1 cellular context compared by ENCODE assay signal in genomic region chr6:4041480-4041879, GRCh38.
TF ChIP-seq lines count a peak whose summit lies in the region.

No MANE protein-coding gene starts in this region.

TF ChIP-seq in HEK293, 187 proteins besides CTCF, POLR2A, EP300 and RAD21 (continued from another document):
- TF ChIP-seq PRDM10 (tag by site-specific recombination; IDR thresholded peaks at IDR 0.05) (peak; percentile 78), SP3 (tag by site-specific recombination; IDR thresholded peaks at IDR 0.05) (no peak), PRDM1 (tag by site-specific recombination; IDR thresholded peaks at IDR 0.05) (no peak), ZNF23 (tag by site-specific recombination; IDR thresholded peaks at IDR 0.05; ENCODE audit: borderline replicate concordance) (no peak), ZNF629 (tag by site-specific recombination; IDR thresholded peaks at IDR 0.05) (no peak), ZBTB20 (tag by site-specific recombination; IDR thresholded peaks at IDR 0.05) (no peak), ZNF664 (tag by site-specific recombination; IDR thresholded peaks at IDR 0.05) (no peak), ZNF600 (tag by site-specific recombination; IDR thresholded peaks at IDR 0.05) (no peak), ZSCAN18 (tag by site-specific recombination; IDR thresholded peaks at IDR 0.05) (no peak), GLIS1 (tag by site-specific recombination; IDR thresholded peaks at IDR 0.05) (peak; percentile 67), ZNF692 (tag by site-specific recombination; IDR thresholded peaks at IDR 0.05) (no peak), ZBTB44 (tag by site-specific recombination; IDR thresholded peaks at IDR 0.05) (0 out of 2 replicates have a peak, but pooled peaks have one; percentile 7), ZNF175 (tag by site-specific recombination; IDR thresholded peaks at IDR 0.05) (no peak), OSR2 (tag by site-specific recombination; IDR thresholded peaks at IDR 0.05) (no peak), ZNF529 (tag by site-specific recombination; IDR thresholded peaks at IDR 0.05; ENCODE audit: insufficient replicate concordance) (no peak), ZNF184 (tag by site-specific recombination; IDR thresholded peaks at IDR 0.05) (no peak), PRDM6 (tag by site-specific recombination; IDR thresholded peaks at IDR 0.05) (peak; percentile 40)
